ENCODE assay signal across 16 cellular contexts in the genomic region with DNA sequence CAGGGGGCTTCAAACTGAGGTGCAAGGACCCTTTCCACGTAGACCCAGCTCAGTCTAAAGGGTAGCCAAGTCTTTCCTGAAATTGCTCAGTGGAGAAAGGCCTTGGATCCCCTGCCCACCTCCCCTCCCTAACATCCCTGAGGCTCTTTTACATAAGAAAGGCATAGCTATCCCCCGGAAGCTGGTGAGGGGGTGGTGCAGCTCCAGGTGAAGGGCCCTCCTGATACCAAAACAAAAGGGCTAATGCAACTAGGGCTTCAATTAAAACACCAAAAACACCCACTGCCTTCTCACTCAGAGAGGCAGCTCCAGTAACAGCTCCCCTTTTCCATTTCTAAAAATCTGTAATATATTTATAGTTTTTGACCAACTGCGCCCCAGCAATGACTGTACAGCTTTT. TPM values are rescaled to one million over a fixed set of nuclear protein-coding genes. Genes with fewer than 3 reads are reported as not detected.
DNase-seq lines count a peak whose midpoint lies in the region; ATAC-seq and TF ChIP-seq lines count a peak whose summit lies in the region.
"Had no signal": no experiment of that assay in that cellular context is flagged by ENCODE, and none has a peak within 500 bp of the region (broad histone marks: within the 10 kb centered on the region; RNA-seq: fewer than 3 reads in every experiment).

No MANE protein-coding gene starts in this region.

- no peak overlapping the region for H3K4me3 Mint-ChIP-seq in activated naive CD8-positive, alpha-beta T cell treated with anti-CD3 and anti-CD28 coated beads, Interleukin-2, amount 50 U/mL, for 24 hours
- no peak overlapping the region for H3K4me3 Mint-ChIP-seq in CD14-positive monocyte
- H3K4me3 Mint-ChIP-seq: activated CD8-positive, alpha-beta memory T cell treated with anti-CD3 and anti-CD28 coated beads, Interleukin-2, amount 10 ng/mL, durations not matched to agents 7 days and 5 days; activated T-helper 17 cell treated with anti-CD3 and anti-CD28 coated beads, Interleukin-2, amount 50 U/mL, for 72 hours; brain had no signal

- peaks cover 5% of the 10 kb centered on the region for H3K4me1 Mint-ChIP-seq in activated naive CD8-positive, alpha-beta T cell treated with anti-CD3 and anti-CD28 coated beads, Interleukin-2, amount 50 U/mL, for 24 hours
- H3K4me1 Mint-ChIP-seq in CD14-positive monocyte = no peaks in the 10 kb centered on the region
- H3K4me1 Mint-ChIP-seq: activated CD8-positive, alpha-beta memory T cell treated with anti-CD3 and anti-CD28 coated beads, Interleukin-2, amount 10 ng/mL, durations not matched to agents 7 days and 5 days; activated T-helper 17 cell treated with anti-CD3 and anti-CD28 coated beads, Interleukin-2, amount 50 U/mL, for 72 hours had no signal

- ATAC-seq in activated naive CD8-positive, alpha-beta T cell treated with anti-CD3 and anti-CD28 coated beads, Interleukin-2, amount 50 U/mL, for 24 hours = no peak
- ATAC-seq: activated CD8-positive, alpha-beta memory T cell treated with anti-CD3 and anti-CD28 coated beads, Interleukin-2, amount 10 ng/mL, durations not matched to agents 7 days and 5 days; activated T-helper 17 cell treated with anti-CD3 and anti-CD28 coated beads, Interleukin-2, amount 50 U/mL, for 72 hours had no signal

- H3K4me3 ChIP-seq in iPS-11a (ENCODE audit: low read depth, low read length) = peak overlapping the region; percentile 29
- H3K4me3 ChIP-seq: MG63 had no signal

- peaks cover 33% of the 10 kb centered on the region for H3K27me3 Mint-ChIP-seq in activated naive CD8-positive, alpha-beta T cell treated with anti-CD3 and anti-CD28 coated beads, Interleukin-2, amount 50 U/mL, for 24 hours
- peaks cover 36 to 52% (median 39%) of the 10 kb centered on the region in 3 donors for H3K27me3 Mint-ChIP-seq in CD14-positive monocyte (ENCODE audit: low read depth in 3 of 3)

- H3K36me3 Mint-ChIP-seq in activated naive CD8-positive, alpha-beta T cell treated with anti-CD3 and anti-CD28 coated beads, Interleukin-2, amount 50 U/mL, for 24 hours (ENCODE audit: low read depth) = no peaks in the 10 kb centered on the region
- H3K36me3 Mint-ChIP-seq in CD14-positive monocyte = peaks cover 0 to 2% of the 10 kb centered on the region in 2 donors
- H3K36me3 Mint-ChIP-seq: activated CD8-positive, alpha-beta memory T cell treated with anti-CD3 and anti-CD28 coated beads, Interleukin-2, amount 10 ng/mL, durations not matched to agents 7 days and 5 days; brain had no signal

- DNase-seq in DMS79 treated with DMSO at 0.1 percent for 48 hours (lab: John Stamatoyannopoulos, UW) = peak; percentile 43
- DNase-seq in DMS79 (lab: John Stamatoyannopoulos, UW) = no peak
- DNase-seq in NCI-H748 (lab: John Stamatoyannopoulos, UW; ENCODE audit: unreplicated experiment) = peak; percentile 31
- peak; percentile 10 for DNase-seq in posterior vena cava (ENCODE audit: low spot score)
- DNase-seq in NK-92 (lab: John Stamatoyannopoulos, UW; ENCODE audit: unreplicated experiment) = no peak
- DNase-seq in activated naive CD8-positive, alpha-beta T cell treated with anti-CD3 and anti-CD28 coated beads, Interleukin-2, amount 50 U/mL, for 24 hours = no peak
- DNase-seq in CD14-positive monocyte (ENCODE audit: low spot score) = no peak
- DNase-seq: activated CD4-positive, CD25-positive, alpha-beta regulatory T cell treated with anti-CD3 and anti-CD28 coated beads, Interleukin-2, amount 50 U/mL, for 72 hours; activated CD8-positive, alpha-beta memory T cell treated with anti-CD3 and anti-CD28 coated beads, Interleukin-2, amount 10 ng/mL, durations not matched to agents 7 days and 5 days; MG63; NCI-H2029 treated with DMSO at 0.1 percent for 48 hours; NCI-H510A; RPMI8226 had no signal

- H3K9me3 Mint-ChIP-seq in activated naive CD8-positive, alpha-beta T cell treated with anti-CD3 and anti-CD28 coated beads, Interleukin-2, amount 50 U/mL, for 24 hours = no peaks in the 10 kb centered on the region
- peaks cover 0 to 11% (median 0%) of the 10 kb centered on the region in 7 donors for H3K9me3 Mint-ChIP-seq in CD14-positive monocyte
- H3K9me3 Mint-ChIP-seq: activated T-helper 17 cell treated with anti-CD3 and anti-CD28 coated beads, Interleukin-2, amount 50 U/mL, for 72 hours had no signal

- H3K27ac Mint-ChIP-seq in activated naive CD8-positive, alpha-beta T cell treated with anti-CD3 and anti-CD28 coated beads, Interleukin-2, amount 50 U/mL, for 24 hours = no peak overlapping the region
- H3K27ac Mint-ChIP-seq in CD14-positive monocyte = no peak overlapping the region
- H3K27ac Mint-ChIP-seq: activated CD8-positive, alpha-beta memory T cell treated with anti-CD3 and anti-CD28 coated beads, Interleukin-2, amount 10 ng/mL, durations not matched to agents 7 days and 5 days; activated T-helper 17 cell treated with anti-CD3 and anti-CD28 coated beads, Interleukin-2, amount 50 U/mL, for 72 hours; brain had no signal

- no peak for TF ChIP-seq CTCF in CD14-positive monocyte (IDR thresholded peaks at IDR 0.05)

- intact Hi-C loops in posterior vena cava (cut with DNase I) = no loop called here
- intact Hi-C loops in CD14-positive monocyte (cut with micrococcal nuclease) = no loop called here

RNA-seq across cellular contexts. Expression of gene SHANK2, which starts 5.8 kb away (rescaled TPM):
- under 1 TPM; 0.51 to 0.67 TPM for total RNA-seq in posterior vena cava
- polyA plus RNA-seq in CD14-positive monocyte = not detected
- total RNA-seq: activated CD8-positive, alpha-beta memory T cell treated with anti-CD3 and anti-CD28 coated beads, Interleukin-2, amount 10 ng/mL, durations not matched to agents 7 days and 5 days; activated T-helper 17 cell treated with anti-CD3 and anti-CD28 coated beads, Interleukin-2, amount 50 U/mL, for 72 hours had no signal

Comparison
In these comparisons a context has a peak if more than half of its experiments do, and no peak if none do; other contexts are left out.
1. DNase-seq: peak in DMS79 treated with DMSO at 0.1 percent for 48 hours (single experiment), NCI-H748 (single experiment) and posterior vena cava (single experiment); none in DMS79 (single experiment), NK-92 (single experiment), activated naive CD8-positive, alpha-beta T cell treated with anti-CD3 and anti-CD28 coated beads, Interleukin-2, amount 50 U/mL, for 24 hours (single experiment) and CD14-positive monocyte (single experiment).